7 cellular contexts compared by ENCODE assay signal in genomic region chr2:63494100-63494499, GRCh38.
"Had no signal": no experiment of that assay in that cellular context is flagged by ENCODE, and none has a peak within 500 bp of the region (broad histone marks: within the 10 kb centered on the region; RNA-seq: fewer than 3 reads in every experiment).

No MANE protein-coding gene starts in this region.

- DNase-seq: KBM-7 had no signal

- FAIRE-seq: H1, H54, HTR-8/SVneo had no signal

- ATAC-seq: HCT116 had no signal

- H3K36me3 ChIP-seq: HAP-1 had no signal

- H3K4me2 ChIP-seq: GM23338 had no signal

- H2AFZ ChIP-seq: GM23338 had no signal

- H3K4me3 ChIP-seq: GM23338, HAP-1 had no signal

- H3K9me3 ChIP-seq: HAP-1 had no signal
